ENCODE assay signal across 8 cellular contexts in the genomic region with DNA sequence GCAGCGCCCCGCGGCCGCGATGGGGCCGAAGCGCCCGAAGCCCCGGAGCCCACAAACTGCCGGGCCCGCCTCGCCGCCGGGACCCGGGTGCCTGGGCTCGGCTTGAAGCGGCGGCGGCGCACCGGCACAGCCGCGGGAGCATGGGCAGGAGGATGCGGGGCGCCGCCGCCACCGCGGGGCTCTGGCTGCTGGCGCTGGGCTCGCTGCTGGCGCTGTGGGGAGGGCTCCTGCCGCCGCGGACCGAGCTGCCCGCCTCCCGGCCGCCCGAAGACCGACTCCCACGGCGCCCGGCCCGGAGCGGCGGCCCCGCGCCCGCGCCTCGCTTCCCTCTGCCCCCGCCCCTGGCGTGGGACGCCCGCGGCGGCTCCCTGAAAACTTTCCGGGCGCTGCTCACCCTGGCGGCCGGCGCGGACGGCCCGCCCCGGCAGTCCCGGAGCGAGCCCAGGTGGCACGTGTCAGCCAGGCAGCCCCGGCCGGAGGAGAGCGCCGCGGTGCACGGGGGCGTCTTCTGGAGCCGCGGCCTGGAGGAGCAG.
DNase-seq lines count a peak whose midpoint lies in the region; ATAC-seq lines count a peak whose summit lies in the region.

No MANE protein-coding gene starts in this region.

- H3K9me3 ChIP-seq in iPS-18c (ENCODE audit: control insufficient read depth, insufficient read depth, low read length), result no peaks in the 10 kb centered on the region

- DNase-seq in ELR (ENCODE audit: low read depth), result peak; percentile 63
- peak; percentile 35 for DNase-seq in amniotic epithelial cell (ENCODE audit: low read depth)
- DNase-seq in stimulated activated naive CD8-positive, alpha-beta T cell treated with anti-CD3 and anti-CD28 coated beads, Interleukin-15, Interleukin-2, amounts not matched to agents 100 U/mL and 50 U/mL, for 24 hours, result peak; percentile 30
- no peak for DNase-seq in DMS114 treated with DMSO at 0.1 percent for 48 hours (lab: John Stamatoyannopoulos, UW; ENCODE audit: unreplicated experiment)
- DNase-seq in KG1 (lab: John Stamatoyannopoulos, UW), result no peak

- ATAC-seq in GM19452 (IDR thresholded peaks at IDR 0.05; ENCODE audit: unreplicated experiment) (peak; percentile 49), HG03521 (IDR thresholded peaks at IDR 0.05; ENCODE audit: unreplicated experiment) (peak; percentile 45)
- peak; percentile 51 for ATAC-seq in stimulated activated naive CD8-positive, alpha-beta T cell treated with anti-CD3 and anti-CD28 coated beads, Interleukin-15, Interleukin-2, amounts not matched to agents 100 U/mL and 50 U/mL, for 24 hours

- H3K4me3 ChIP-seq in iPS-18c (ENCODE audit: insufficient read depth, low read depth, low read length), result peak overlapping the region; percentile 34

Comparison
In these comparisons a context has a peak if more than half of its experiments do, and no peak if none do; other contexts are left out.
1. DNase-seq: peak in ELR (single experiment), amniotic epithelial cell (single experiment) and stimulated activated naive CD8-positive, alpha-beta T cell treated with anti-CD3 and anti-CD28 coated beads, Interleukin-15, Interleukin-2, amounts not matched to agents 100 U/mL and 50 U/mL, for 24 hours (single experiment); none in DMS114 treated with DMSO at 0.1 percent for 48 hours (single experiment) and KG1 (single experiment).
2. Peak in every context shown above with its lines, with median percentiles within 50 percentile points of each other: ATAC-seq.